16 cellular contexts compared by ENCODE assay signal in genomic region chr1:201944002-201944401, GRCh38. TPM values are rescaled to one million over a fixed set of nuclear protein-coding genes. Genes with fewer than 3 reads are reported as not detected.
DNase-seq lines count a peak whose midpoint lies in the region; FAIRE-seq and TF ChIP-seq lines count a peak whose summit lies in the region.
"Had no signal": no experiment of that assay in that cellular context is flagged by ENCODE, and none has a peak within 500 bp of the region (broad histone marks: within the 10 kb centered on the region; RNA-seq: fewer than 3 reads in every experiment).

No MANE protein-coding gene starts in this region.

- H2BK15ac ChIP-seq in H1 (ENCODE audit: low read length): peak overlapping the region; percentile 63; the same call in 1 of the 2 replicates

- TF ChIP-seq CTCF in Peyer's patch (IDR thresholded peaks at IDR 0.05): no peak
- no peak for TF ChIP-seq CTCF in H1 (IDR thresholded peaks at IDR 0.05; ENCODE audit: control extremely low read depth in 1 of 3, insufficient read depth in 1 of 3, low read depth in 1 of 3, low read length in 3 of 3)
- no peak for TF ChIP-seq CTCF in testis (IDR thresholded peaks at IDR 0.05)

- TF ChIP-seq EP300 in H1 (IDR thresholded peaks at IDR 0.05; ENCODE audit: borderline replicate concordance in 1 of 2, low read depth in 2 of 2, low read length in 2 of 2): no peak

- no peaks in the 10 kb centered on the region for H3K27me3 ChIP-seq in Peyer's patch
- peaks cover 0 to 15% (median 13%) of the 10 kb centered on the region in 4 experiments; a peak in 6 of 7 replicates for H3K27me3 ChIP-seq in H1 (replicated peaks in 1 of 4; ENCODE audit: control insufficient read depth in 3 of 4, extremely low read depth in 1 of 4, insufficient read depth in 3 of 4, low read length in 3 of 4)
- H3K27me3 ChIP-seq in muscle layer of duodenum (ENCODE audit: low read depth, low read length): peaks cover 4% of the 10 kb centered on the region
- H3K27me3 ChIP-seq in testis: no peaks in the 10 kb centered on the region

- H3K9ac ChIP-seq in H1 (replicated peaks in 1 of 4; ENCODE audit: extremely low read depth in 1 of 4, low read depth in 3 of 4, low read length in 3 of 4): no peak overlapping the region
- H3K9ac ChIP-seq: BLaER1 had no signal

- intact Hi-C loops in testis (cut with DNase I; ENCODE audit: low total_unique reads): no loop called here

- FAIRE-seq in H1 (lab: Jason Lieb, UNC) (no peak), frontal cortex (lab: Jason Lieb, UNC) (no peak)

- no peak for TF ChIP-seq POLR2A in Peyer's patch (IDR thresholded peaks at IDR 0.05)
- TF ChIP-seq POLR2A in H1 (IDR thresholded peaks at IDR 0.05; ENCODE audit: control extremely low read depth in 1 of 2, low read depth in 2 of 2, low read length in 2 of 2): no peak
- TF ChIP-seq POLR2A in testis (IDR thresholded peaks at IDR 0.05): no peak

- H3K4me3 ChIP-seq in Peyer's patch (peak overlapping the region; percentile 15 to 59 (median 34)), H1 (ENCODE audit: extremely low read depth in 1 of 4, insufficient read depth in 2 of 4, low read depth in 3 of 4, low read length in 4 of 4) (no peak overlapping the region), muscle layer of duodenum (ENCODE audit: low read depth in 1 of 2, low read length in 2 of 2) (peak overlapping the region; percentile 75 to 94), testis (peak overlapping the region; percentile 66 to 69)
- H3K4me3 ChIP-seq: BLaER1, body of pancreas had no signal

- no peak overlapping the region for H4K5ac ChIP-seq in H1 (ENCODE audit: insufficient read length, low read depth, low read length)

- H3K27ac ChIP-seq in Peyer's patch: peak overlapping the region in 3 of 4 donors; percentile 22 to 88 (median 31)
- no peak overlapping the region for H3K27ac ChIP-seq in H1 (ENCODE audit: low read depth, low read length)
- H3K27ac ChIP-seq in muscle layer of duodenum (ENCODE audit: low read length): peak overlapping the region; percentile 83
- peak overlapping the region; percentile 79 to 90 for H3K27ac ChIP-seq in testis
- H3K27ac ChIP-seq: BLaER1, body of pancreas had no signal

- peak overlapping the region; percentile 87; the same call in 1 of the 2 replicates for H2AK5ac ChIP-seq in H1 (ENCODE audit: low read depth, low read length)

- TF ChIP-seq RAD21 in H1 (IDR thresholded peaks at IDR 0.05 in 1 of 2, conservative IDR thresholded peaks at IDR 0.05 in 1 of 2; ENCODE audit: low read depth in 2 of 2, low read length in 2 of 2): no peak

- H3K18ac ChIP-seq in H1 (ENCODE audit: extremely low read depth, low read length): no peak overlapping the region

- no peak overlapping the region for H4K91ac ChIP-seq in H1 (replicated peaks; ENCODE audit: insufficient read length, low read length)

- H3K9me3 ChIP-seq in Peyer's patch (no peaks in the 10 kb centered on the region), H1 (ENCODE audit: insufficient read depth in 2 of 2, low read depth in 1 of 2, low read length in 1 of 2) (no peaks in the 10 kb centered on the region), muscle layer of duodenum (ENCODE audit: control insufficient read depth in 1 of 2, low read length in 2 of 2) (no peaks in the 10 kb centered on the region), testis (no peaks in the 10 kb centered on the region)
- H3K9me3 ChIP-seq: BLaER1, body of pancreas had no signal

- CTCF ChIA-PET in H1 (lab: Charles Lee; ENCODE audit: partially characterized antibody): interaction anchor here (0.7 to 8.4 kb wide), 14 partner anchors 10 to 222 kb away, joined by 3 to 145 read pairs (median 8); partner anchors contain the start of gene TIMM17A

- no peak overlapping the region for H3K4me2 ChIP-seq in H1 (ENCODE audit: insufficient read depth in 1 of 2, low read depth in 2 of 2, low read length in 2 of 2)
- H3K4me2 ChIP-seq: BLaER1 had no signal

- POLR2A ChIA-PET in H1 (lab: Charles Lee; ENCODE audit: partially characterized antibody): interaction anchor here (2.0 to 3.4 kb wide), 4 partner anchors 12 to 65 kb away, joined by 5 to 27 read pairs (median 12); partner anchors contain the start of gene TIMM17A

- no peak overlapping the region for H2BK120ac ChIP-seq in H1 (replicated peaks; ENCODE audit: low read depth, low read length)

- H3K23ac ChIP-seq in H1 (ENCODE audit: insufficient read length): no peak overlapping the region

- H3K23me2 ChIP-seq in H1 (ENCODE audit: low read depth, low read length): peaks cover 8% of the 10 kb centered on the region

- H4K8ac ChIP-seq in H1 (ENCODE audit: extremely low read depth, insufficient read depth, low read length): no peak overlapping the region

- H3K36me3 ChIP-seq in Peyer's patch (no peaks in the 10 kb centered on the region), H1 (ENCODE audit: control insufficient read depth in 2 of 4, insufficient read depth in 4 of 4, low read length in 3 of 4) (no peaks in the 10 kb centered on the region; a peak in 1 of 8 replicates), muscle layer of duodenum (ENCODE audit: control insufficient read depth in 1 of 2, insufficient read depth in 2 of 2, low read length in 2 of 2) (no peaks in the 10 kb centered on the region), testis (ENCODE audit: low read depth, missing control alignments) (no peaks in the 10 kb centered on the region)
- H3K36me3 ChIP-seq: BLaER1 had no signal

- WGBS in H1 (ENCODE audit: extremely low coverage in 1 of 2, insufficient coverage in 1 of 2, insufficient read length in 1 of 2, insufficient replicate concordance in 2 of 2, low coverage in 1 of 2, low lambda C conversion rate in 2 of 2, missing lambda C conversion rate in 1 of 2), 2 experiments: 88% methylated on average over 6 of the region's 6 CpGs; no CpG with 5 or more reads in 1 of the 2 experiments
- WGBS in testis, 2 donors: 57 to 65% methylated on average over 6 of the region's 6 CpGs

- H3K14ac ChIP-seq in H1 (ENCODE audit: insufficient read length): no peak overlapping the region

- H3K79me1 ChIP-seq in H1 (ENCODE audit: low read depth, low read length): no peaks in the 10 kb centered on the region

- H4K20me1 ChIP-seq in H1 (replicated peaks in 1 of 2; ENCODE audit: control insufficient read depth in 1 of 2, insufficient read depth in 2 of 2, low read length in 2 of 2): no peaks in the 10 kb centered on the region
- H4K20me1 ChIP-seq: BLaER1 had no signal

- H2BK20ac ChIP-seq in H1 (ENCODE audit: low read length): no peak overlapping the region

- no peak for DNase-seq in Peyer's patch
- DNase-seq in H1 (ENCODE audit: low read depth in 1 of 2, low spot score in 2 of 2): no peak
- DNase-seq in testis: no peak
- DNase-seq in GF-D8 (lab: John Stamatoyannopoulos, UW): no peak
- DNase-seq in cerebellum (ENCODE audit: low spot score): no peak
- DNase-seq in frontal cortex (ENCODE audit: low spot score in 2 of 2): no peak
- no peak for DNase-seq in KG1 (lab: John Stamatoyannopoulos, UW)
- DNase-seq: activated CD4-positive, alpha-beta T cell treated with anti-CD3 and anti-CD28 coated beads for 48 hours; activated naive CD4-positive, alpha-beta T cell treated with anti-CD3 and anti-CD28 coated beads for 36 hours; body of pancreas; effector CD4-positive, alpha-beta T cell; naive B cell; NCI-H2029; NCI-H510A treated with DMSO at 0.1 percent for 48 hours had no signal

- H2BK5ac ChIP-seq in H1 (ENCODE audit: low read depth, low read length): peak overlapping the region; percentile 28; the same call in 1 of the 2 replicates

- no peak overlapping the region for H2AFZ ChIP-seq in H1 (ENCODE audit: low read length)

- peak overlapping the region; percentile 52; the same call in 1 of the 2 replicates for H2BK12ac ChIP-seq in H1 (ENCODE audit: low read depth, low read length)

- H3K79me2 ChIP-seq in H1 (ENCODE audit: control insufficient read depth in 1 of 2, insufficient read depth in 2 of 2, low read length in 2 of 2): no peaks in the 10 kb centered on the region

- no peak overlapping the region for H3K56ac ChIP-seq in H1 (replicated peaks; ENCODE audit: insufficient read length, low read depth, low read length)

- H3K4me1 ChIP-seq in Peyer's patch (no peaks in the 10 kb centered on the region), H1 (replicated peaks in 1 of 4; ENCODE audit: control insufficient read depth in 3 of 4, insufficient read depth in 4 of 4, low read length in 3 of 4) (peaks cover 7 to 19% (median 10%) of the 10 kb centered on the region in 4 experiments), muscle layer of duodenum (ENCODE audit: control insufficient read depth in 1 of 2, insufficient read depth in 2 of 2, low read length in 2 of 2) (peaks cover 0 to 15% of the 10 kb centered on the region in 2 donors), testis (peaks cover 18% of the 10 kb centered on the region)

- no peak overlapping the region for H3K4ac ChIP-seq in H1 (replicated peaks; ENCODE audit: insufficient read length, low read depth, low read length)

RNA-seq across cellular contexts. Expression of gene LMOD1, which starts 2.3 kb away (rescaled TPM):
- total RNA-seq in Peyer's patch: 10 to 100 TPM in 3 of 4 donors, 1 to 10 TPM in 1; 10.0 to 70.1 (median 32.6) TPM
- total RNA-seq in H1 (2021; fragmentation: NEBNext Ultra II Directional; extraction: Animal tissue kit (Norgen Biotek cat#: 25700)): 0.82 and 1.4 TPM in 2 replicates
- polyA plus RNA-seq in H1 (2011; rRNA removed): 0.77 and 1.3 TPM in 2 replicates
- 1.4 TPM for polyA plus RNA-seq in H1 (2011; cell fraction: cytosol; rRNA removed)
- 2.4 TPM for polyA plus RNA-seq in H1 (2011; cell fraction: nucleus; rRNA removed)
- 1.6 to 1.8 TPM (median 1.6 TPM) in 4 replicates for polyA plus RNA-seq in H1 (2012, experiment 1 of 2)
- polyA plus RNA-seq in H1 (2012, experiment 2 of 2): 0.73 TPM
- polyA plus RNA-seq in H1 (2013, experiment 1 of 2): 0.77 TPM
- 0.61 TPM for polyA plus RNA-seq in H1 (2013, experiment 2 of 2)
- polyA minus RNA-seq in H1 (2011; rRNA and poly(A)+ RNA removed): 2.2 and 3.1 TPM in 2 replicates
- polyA minus RNA-seq in H1 (2011; cell fraction: cytosol; rRNA and poly(A)+ RNA removed): 0.73 TPM
- polyA minus RNA-seq in H1 (2011; cell fraction: nucleus; rRNA and poly(A)+ RNA removed): 2.1 TPM
- 10 to 100 TPM; 31.4 to 46.3 TPM for total RNA-seq in testis
- 39.4 TPM for polyA plus RNA-seq in testis (ENCODE audit: insufficient read depth, low read depth, low replicate concordance)
- total RNA-seq in cerebellum: 0.64 TPM
- 0.41 TPM for total RNA-seq in frontal cortex
- total RNA-seq: activated naive CD4-positive, alpha-beta T cell treated with anti-CD3 and anti-CD28 coated beads for 36 hours had no signal

RNA-seq across cellular contexts. Expression of gene TIMM17A, which starts 11.3 kb away (rescaled TPM):
- total RNA-seq in Peyer's patch (10 to 100 TPM; 20.6 to 31.0 (median 21.6) TPM), testis (10 to 100 TPM; 22.7 to 24.7 TPM), cerebellum (31.8 TPM), frontal cortex (56.3 TPM)
- total RNA-seq in H1 (2021; fragmentation: NEBNext Ultra II Directional; extraction: Animal tissue kit (Norgen Biotek cat#: 25700)): 54.3 and 57.1 TPM in 2 replicates
- polyA plus RNA-seq in H1 (2011; rRNA removed) (15.9 and 30.3 TPM in 2 replicates), testis (ENCODE audit: insufficient read depth, low read depth, low replicate concordance) (42.5 TPM)
- polyA plus RNA-seq in H1 (2011; cell fraction: cytosol; rRNA removed): 35.4 TPM
- 14.3 TPM for polyA plus RNA-seq in H1 (2011; cell fraction: nucleus; rRNA removed)
- 37.6 to 47.3 TPM (median 42.5 TPM) in 4 replicates for polyA plus RNA-seq in H1 (2012, experiment 1 of 2)
- polyA plus RNA-seq in H1 (2012, experiment 2 of 2): 7.9 TPM
- polyA plus RNA-seq in H1 (2013, experiment 1 of 2): 30.7 TPM
- polyA plus RNA-seq in H1 (2013, experiment 2 of 2): 32.7 TPM
- 19.5 and 29.5 TPM in 2 replicates for polyA minus RNA-seq in H1 (2011; rRNA and poly(A)+ RNA removed)
- 11.4 TPM for polyA minus RNA-seq in H1 (2011; cell fraction: cytosol; rRNA and poly(A)+ RNA removed)
- 17.0 TPM for polyA minus RNA-seq in H1 (2011; cell fraction: nucleus; rRNA and poly(A)+ RNA removed)

RNA-seq across cellular contexts. Expression of gene RNPEP, which starts 38.4 kb away (rescaled TPM):
- 100 to 1,000 TPM; 165 to 257 (median 204) TPM for total RNA-seq in Peyer's patch
- total RNA-seq in H1 (2021; fragmentation: NEBNext Ultra II Directional; extraction: Animal tissue kit (Norgen Biotek cat#: 25700)): 45.2 and 51.1 TPM in 2 replicates
- polyA plus RNA-seq in H1 (2011; rRNA removed): 34.1 and 47.0 TPM in 2 replicates
- 35.4 TPM for polyA plus RNA-seq in H1 (2011; cell fraction: cytosol; rRNA removed)
- polyA plus RNA-seq in H1 (2011; cell fraction: nucleus; rRNA removed): 55.7 TPM
- 45.9 to 70.9 TPM (median 49.9 TPM) in 4 replicates for polyA plus RNA-seq in H1 (2012, experiment 1 of 2)
- polyA plus RNA-seq in H1 (2012, experiment 2 of 2): 63.1 TPM
- polyA plus RNA-seq in H1 (2013, experiment 1 of 2): 32.3 TPM
- polyA plus RNA-seq in H1 (2013, experiment 2 of 2): 33.6 TPM
- polyA minus RNA-seq in H1 (2011; rRNA and poly(A)+ RNA removed): 40.7 and 45.9 TPM in 2 replicates
- polyA minus RNA-seq in H1 (2011; cell fraction: cytosol; rRNA and poly(A)+ RNA removed): 23.0 TPM
- polyA minus RNA-seq in H1 (2011; cell fraction: nucleus; rRNA and poly(A)+ RNA removed): 17.4 TPM
- 10 to 100 TPM; 55.4 to 58.1 TPM for total RNA-seq in testis
- 60.4 TPM for polyA plus RNA-seq in testis (ENCODE audit: insufficient read depth, low read depth, low replicate concordance)
- total RNA-seq in cerebellum: 12.4 TPM
- 11.4 TPM for total RNA-seq in frontal cortex

RNA-seq across cellular contexts. Expression of gene SHISA4, which starts 55.3 kb away (rescaled TPM):
- total RNA-seq in Peyer's patch (10 to 100 TPM in 1 of 4 donors, 1 to 10 TPM in 3; 2.9 to 10.7 (median 4.8) TPM), testis (10 to 100 TPM; 45.5 to 48.0 TPM), cerebellum (22.0 TPM), frontal cortex (22.4 TPM)
- 7.8 and 9.0 TPM in 2 replicates for total RNA-seq in H1 (2021; fragmentation: NEBNext Ultra II Directional; extraction: Animal tissue kit (Norgen Biotek cat#: 25700))
- polyA plus RNA-seq in H1 (2011; rRNA removed) (28.9 and 36.0 TPM in 2 replicates), testis (ENCODE audit: insufficient read depth, low read depth, low replicate concordance) (32.6 TPM)
- polyA plus RNA-seq in H1 (2011; cell fraction: cytosol; rRNA removed): 17.8 TPM
- 22.1 TPM for polyA plus RNA-seq in H1 (2011; cell fraction: nucleus; rRNA removed)
- polyA plus RNA-seq in H1 (2012, experiment 1 of 2): 5.1 to 13.0 TPM (median 12.0 TPM) in 4 replicates
- polyA plus RNA-seq in H1 (2012, experiment 2 of 2): 15.8 TPM
- polyA plus RNA-seq in H1 (2013, experiment 1 of 2): 8.7 TPM
- 9.9 TPM for polyA plus RNA-seq in H1 (2013, experiment 2 of 2)
- polyA minus RNA-seq in H1 (2011; rRNA and poly(A)+ RNA removed): 7.3 and 7.7 TPM in 2 replicates
- 5.1 TPM for polyA minus RNA-seq in H1 (2011; cell fraction: cytosol; rRNA and poly(A)+ RNA removed)
- 2.7 TPM for polyA minus RNA-seq in H1 (2011; cell fraction: nucleus; rRNA and poly(A)+ RNA removed)

Comparison
In these comparisons a context has a peak if more than half of its experiments do, and no peak if none do; other contexts are left out.
1. H3K4me3 ChIP-seq: peak in Peyer's patch (4 of 4), muscle layer of duodenum (2 of 2) and testis (2 of 2); none in H1 (0 of 4).